ENCODE assay signal across 1 cellular context in the genomic region with DNA sequence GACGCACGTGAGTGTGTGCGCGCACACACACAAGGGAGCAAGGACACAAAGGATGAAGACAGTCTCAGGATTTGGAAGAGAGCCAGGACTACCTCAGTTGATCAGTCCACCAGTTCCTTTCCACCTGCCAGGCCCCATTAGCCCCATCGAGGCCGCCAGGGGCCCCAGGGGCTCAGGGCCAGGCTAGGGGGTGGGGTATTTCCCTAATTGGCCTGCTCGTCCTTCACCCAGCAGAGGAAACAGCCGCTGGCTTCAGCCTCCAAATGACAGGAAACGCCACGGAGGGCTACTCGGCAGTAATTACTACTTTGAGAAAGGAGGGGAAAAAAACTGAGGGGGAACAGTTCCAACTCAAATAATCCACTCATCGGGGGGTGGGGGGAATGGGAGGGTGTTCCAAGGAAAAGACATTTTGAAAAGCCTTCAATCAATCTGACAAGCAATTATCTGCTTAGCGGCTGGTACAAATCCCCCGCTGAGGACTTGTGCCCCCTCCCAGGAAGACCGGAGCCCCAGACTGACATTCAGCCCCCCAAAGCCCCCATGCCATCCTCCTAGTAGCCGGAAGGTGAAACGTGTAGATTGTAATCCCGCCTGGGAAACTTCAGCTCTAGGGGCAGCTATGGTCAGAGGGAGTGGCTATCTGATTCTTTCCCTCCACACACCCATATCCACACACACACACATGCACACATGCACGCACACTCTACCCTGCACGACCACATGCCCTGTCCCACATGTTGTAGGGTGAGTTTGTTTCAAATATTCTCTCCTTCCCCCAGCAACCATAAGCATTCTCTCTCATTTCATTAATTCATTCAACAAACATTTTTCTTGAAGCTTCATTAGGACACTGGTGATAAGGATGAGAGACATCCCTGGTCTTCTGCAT.
TF ChIP-seq lines count a peak whose summit lies in the region.

No MANE protein-coding gene starts in this region.

TF ChIP-seq in GM23338, 12 proteins besides CTCF, POLR2A, EP300 and RAD21 (continued from another document):
- TF ChIP-seq, protein P1, sequence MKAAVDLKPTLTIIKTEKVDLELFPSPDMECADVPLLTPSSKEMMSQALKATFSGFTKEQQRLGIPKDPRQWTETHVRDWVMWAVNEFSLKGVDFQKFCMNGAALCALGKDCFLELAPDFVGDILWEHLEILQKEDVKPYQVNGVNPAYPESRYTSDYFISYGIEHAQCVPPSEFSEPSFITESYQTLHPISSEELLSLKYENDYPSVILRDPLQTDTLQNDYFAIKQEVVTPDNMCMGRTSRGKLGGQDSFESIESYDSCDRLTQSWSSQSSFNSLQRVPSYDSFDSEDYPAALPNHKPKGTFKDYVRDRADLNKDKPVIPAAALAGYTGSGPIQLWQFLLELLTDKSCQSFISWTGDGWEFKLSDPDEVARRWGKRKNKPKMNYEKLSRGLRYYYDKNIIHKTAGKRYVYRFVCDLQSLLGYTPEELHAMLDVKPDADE (IDR thresholded peaks at IDR 0.05): no peak
- TF ChIP-seq, protein P2, sequence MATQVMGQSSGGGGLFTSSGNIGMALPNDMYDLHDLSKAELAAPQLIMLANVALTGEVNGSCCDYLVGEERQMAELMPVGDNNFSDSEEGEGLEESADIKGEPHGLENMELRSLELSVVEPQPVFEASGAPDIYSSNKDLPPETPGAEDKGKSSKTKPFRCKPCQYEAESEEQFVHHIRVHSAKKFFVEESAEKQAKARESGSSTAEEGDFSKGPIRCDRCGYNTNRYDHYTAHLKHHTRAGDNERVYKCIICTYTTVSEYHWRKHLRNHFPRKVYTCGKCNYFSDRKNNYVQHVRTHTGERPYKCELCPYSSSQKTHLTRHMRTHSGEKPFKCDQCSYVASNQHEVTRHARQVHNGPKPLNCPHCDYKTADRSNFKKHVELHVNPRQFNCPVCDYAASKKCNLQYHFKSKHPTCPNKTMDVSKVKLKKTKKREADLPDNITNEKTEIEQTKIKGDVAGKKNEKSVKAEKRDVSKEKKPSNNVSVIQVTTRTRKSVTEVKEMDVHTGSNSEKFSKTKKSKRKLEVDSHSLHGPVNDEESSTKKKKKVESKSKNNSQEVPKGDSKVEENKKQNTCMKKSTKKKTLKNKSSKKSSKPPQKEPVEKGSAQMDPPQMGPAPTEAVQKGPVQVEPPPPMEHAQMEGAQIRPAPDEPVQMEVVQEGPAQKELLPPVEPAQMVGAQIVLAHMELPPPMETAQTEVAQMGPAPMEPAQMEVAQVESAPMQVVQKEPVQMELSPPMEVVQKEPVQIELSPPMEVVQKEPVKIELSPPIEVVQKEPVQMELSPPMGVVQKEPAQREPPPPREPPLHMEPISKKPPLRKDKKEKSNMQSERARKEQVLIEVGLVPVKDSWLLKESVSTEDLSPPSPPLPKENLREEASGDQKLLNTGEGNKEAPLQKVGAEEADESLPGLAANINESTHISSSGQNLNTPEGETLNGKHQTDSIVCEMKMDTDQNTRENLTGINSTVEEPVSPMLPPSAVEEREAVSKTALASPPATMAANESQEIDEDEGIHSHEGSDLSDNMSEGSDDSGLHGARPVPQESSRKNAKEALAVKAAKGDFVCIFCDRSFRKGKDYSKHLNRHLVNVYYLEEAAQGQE (IDR thresholded peaks at IDR 0.05; ENCODE audit: unreplicated experiment): no peak
- no peak for TF ChIP-seq NANOG (IDR thresholded peaks at IDR 0.05; ENCODE audit: borderline replicate concordance)
- TF ChIP-seq JUNB (IDR thresholded peaks at IDR 0.05; ENCODE audit: unreplicated experiment): no peak
- TF ChIP-seq POLR2AphosphoS5 (IDR thresholded peaks at IDR 0.05; ENCODE audit: low read depth): no peak
- TF ChIP-seq CREB1 (CRISPR knock-in tag; IDR thresholded peaks at IDR 0.05; ENCODE audit: low read depth): no peak
- TF ChIP-seq, protein P3, sequence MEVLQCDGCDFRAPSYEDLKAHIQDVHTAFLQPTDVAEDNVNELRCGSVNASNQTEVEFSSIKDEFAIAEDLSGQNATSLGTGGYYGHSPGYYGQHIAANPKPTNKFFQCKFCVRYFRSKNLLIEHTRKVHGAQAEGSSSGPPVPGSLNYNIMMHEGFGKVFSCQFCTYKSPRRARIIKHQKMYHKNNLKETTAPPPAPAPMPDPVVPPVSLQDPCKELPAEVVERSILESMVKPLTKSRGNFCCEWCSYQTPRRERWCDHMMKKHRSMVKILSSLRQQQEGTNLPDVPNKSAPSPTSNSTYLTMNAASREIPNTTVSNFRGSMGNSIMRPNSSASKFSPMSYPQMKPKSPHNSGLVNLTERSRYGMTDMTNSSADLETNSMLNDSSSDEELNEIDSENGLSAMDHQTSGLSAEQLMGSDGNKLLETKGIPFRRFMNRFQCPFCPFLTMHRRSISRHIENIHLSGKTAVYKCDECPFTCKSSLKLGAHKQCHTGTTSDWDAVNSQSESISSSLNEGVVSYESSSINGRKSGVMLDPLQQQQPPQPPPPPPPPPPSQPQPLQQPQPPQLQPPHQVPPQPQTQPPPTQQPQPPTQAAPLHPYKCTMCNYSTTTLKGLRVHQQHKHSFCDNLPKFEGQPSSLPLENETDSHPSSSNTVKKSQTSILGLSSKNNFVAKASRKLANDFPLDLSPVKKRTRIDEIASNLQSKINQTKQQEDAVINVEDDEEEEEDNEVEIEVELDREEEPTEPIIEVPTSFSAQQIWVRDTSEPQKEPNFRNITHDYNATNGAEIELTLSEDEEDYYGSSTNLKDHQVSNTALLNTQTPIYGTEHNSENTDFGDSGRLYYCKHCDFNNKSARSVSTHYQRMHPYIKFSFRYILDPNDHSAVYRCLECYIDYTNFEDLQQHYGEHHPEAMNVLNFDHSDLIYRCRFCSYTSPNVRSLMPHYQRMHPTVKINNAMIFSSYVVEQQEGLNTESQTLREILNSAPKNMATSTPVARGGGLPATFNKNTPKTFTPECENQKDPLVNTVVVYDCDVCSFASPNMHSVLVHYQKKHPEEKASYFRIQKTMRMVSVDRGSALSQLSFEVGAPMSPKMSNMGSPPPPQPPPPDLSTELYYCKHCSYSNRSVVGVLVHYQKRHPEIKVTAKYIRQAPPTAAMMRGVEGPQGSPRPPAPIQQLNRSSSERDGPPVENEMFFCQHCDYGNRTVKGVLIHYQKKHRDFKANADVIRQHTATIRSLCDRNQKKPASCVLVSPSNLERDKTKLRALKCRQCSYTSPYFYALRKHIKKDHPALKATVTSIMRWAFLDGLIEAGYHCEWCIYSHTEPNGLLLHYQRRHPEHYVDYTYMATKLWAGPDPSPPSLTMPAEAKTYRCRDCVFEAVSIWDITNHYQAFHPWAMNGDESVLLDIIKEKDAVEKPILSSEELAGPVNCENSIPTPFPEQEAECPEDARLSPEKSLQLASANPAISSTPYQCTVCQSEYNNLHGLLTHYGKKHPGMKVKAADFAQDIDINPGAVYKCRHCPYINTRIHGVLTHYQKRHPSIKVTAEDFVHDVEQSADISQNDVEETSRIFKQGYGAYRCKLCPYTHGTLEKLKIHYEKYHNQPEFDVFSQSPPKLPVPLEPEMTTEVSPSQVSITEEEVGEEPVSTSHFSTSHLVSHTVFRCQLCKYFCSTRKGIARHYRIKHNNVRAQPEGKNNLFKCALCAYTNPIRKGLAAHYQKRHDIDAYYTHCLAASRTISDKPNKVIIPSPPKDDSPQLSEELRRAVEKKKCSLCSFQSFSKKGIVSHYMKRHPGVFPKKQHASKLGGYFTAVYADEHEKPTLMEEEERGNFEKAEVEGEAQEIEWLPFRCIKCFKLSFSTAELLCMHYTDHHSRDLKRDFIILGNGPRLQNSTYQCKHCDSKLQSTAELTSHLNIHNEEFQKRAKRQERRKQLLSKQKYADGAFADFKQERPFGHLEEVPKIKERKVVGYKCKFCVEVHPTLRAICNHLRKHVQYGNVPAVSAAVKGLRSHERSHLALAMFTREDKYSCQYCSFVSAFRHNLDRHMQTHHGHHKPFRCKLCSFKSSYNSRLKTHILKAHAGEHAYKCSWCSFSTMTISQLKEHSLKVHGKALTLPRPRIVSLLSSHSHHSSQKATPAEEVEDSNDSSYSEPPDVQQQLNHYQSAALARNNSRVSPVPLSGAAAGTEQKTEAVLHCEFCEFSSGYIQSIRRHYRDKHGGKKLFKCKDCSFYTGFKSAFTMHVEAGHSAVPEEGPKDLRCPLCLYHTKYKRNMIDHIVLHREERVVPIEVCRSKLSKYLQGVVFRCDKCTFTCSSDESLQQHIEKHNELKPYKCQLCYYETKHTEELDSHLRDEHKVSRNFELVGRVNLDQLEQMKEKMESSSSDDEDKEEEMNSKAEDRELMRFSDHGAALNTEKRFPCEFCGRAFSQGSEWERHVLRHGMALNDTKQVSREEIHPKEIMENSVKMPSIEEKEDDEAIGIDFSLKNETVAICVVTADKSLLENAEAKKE (CRISPR knock-in tag; IDR thresholded peaks at IDR 0.05): no peak
- no peak for TF ChIP-seq ZNF331 (CRISPR knock-in tag; IDR thresholded peaks at IDR 0.05; ENCODE audit: low read depth)
- no peak for TF ChIP-seq STAT1 (IDR thresholded peaks at IDR 0.05; ENCODE audit: unreplicated experiment)
- TF ChIP-seq EZH2phosphoT487 (IDR thresholded peaks at IDR 0.05; ENCODE audit: unreplicated experiment): no peak
